26 cellular contexts compared by ENCODE assay signal in the genomic region with DNA sequence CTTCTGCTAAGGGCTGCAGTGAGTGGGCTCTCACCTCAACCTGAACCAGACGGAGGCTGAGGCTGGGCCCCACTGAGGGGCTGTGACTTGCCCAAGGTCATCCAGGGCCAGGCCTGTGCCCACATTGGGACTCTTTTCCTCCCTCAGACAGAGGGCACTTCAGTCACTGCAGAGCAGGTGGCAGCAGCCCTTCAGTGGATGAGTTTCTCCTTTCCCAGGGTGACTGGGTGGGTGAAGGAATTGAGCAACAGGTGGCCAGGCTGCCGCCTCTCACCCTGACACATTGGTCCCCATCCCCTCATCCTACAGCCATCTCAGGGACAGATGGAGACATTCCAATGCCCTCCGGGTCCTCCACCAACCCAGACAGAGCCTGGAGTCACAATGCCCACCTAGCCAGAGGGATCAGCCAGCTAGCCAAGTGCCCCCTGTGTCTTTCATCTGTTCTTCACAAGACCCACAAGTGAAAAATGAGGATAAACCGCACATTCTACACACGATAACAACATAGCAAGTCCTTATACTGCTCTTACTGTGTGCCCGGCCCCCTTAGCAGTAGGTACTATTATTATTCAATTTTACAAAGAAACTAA. TPM values are rescaled to one million over a fixed set of nuclear protein-coding genes. Genes with fewer than 3 reads are reported as not detected.
DNase-seq lines count a peak whose midpoint lies in the region; ATAC-seq and TF ChIP-seq lines count a peak whose summit lies in the region.
"Had no signal": no experiment of that assay in that cellular context is flagged by ENCODE, and none has a peak within 500 bp of the region (broad histone marks: within the 10 kb centered on the region; RNA-seq: fewer than 3 reads in every experiment).

No MANE protein-coding gene starts in this region.

- no peaks in the 10 kb centered on the region; the same call in 1 of the 2 replicates for H3K4me1 ChIP-seq in HEK293 (ENCODE audit: control insufficient read depth, insufficient read depth, low read length)
- H3K4me1 ChIP-seq in spleen = peaks cover 0 to 37% (median 23%) of the 10 kb centered on the region in 6 donors
- H3K4me1 ChIP-seq in OCI-LY7 (ENCODE audit: insufficient read depth, low read length, poor library complexity, severe bottlenecking) = no peaks in the 10 kb centered on the region

- H3K36me3 ChIP-seq in HEK293 (ENCODE audit: control insufficient read depth in 2 of 2, insufficient read depth in 1 of 2, low read length in 2 of 2) (no peaks in the 10 kb centered on the region), spleen (no peaks in the 10 kb centered on the region), OCI-LY7 (ENCODE audit: insufficient read depth, low read length) (no peaks in the 10 kb centered on the region)
- H3K36me3 ChIP-seq: BLaER1 treated with 17β-estradiol and CSF1 and Interleukin-3, amounts not matched to agents 10 nM and 100 nM; upper lobe of left lung had no signal

- no peaks in the 10 kb centered on the region for H3K9me2 ChIP-seq in OCI-LY7 (ENCODE audit: insufficient read depth, low read length)

- BruUV-seq in OCI-LY7 (replicated peaks; lab: Mats Ljungman, UMichigan) = no TSS peak

- H3K36me3 Mint-ChIP-seq in glutamatergic neuron (ENCODE audit: unreplicated experiment) = no peaks in the 10 kb centered on the region

- POLR2A ChIA-PET in HEK293 (lab: Yijun Ruan, JAX) = no interaction called here
- POLR2A ChIA-PET in OCI-LY7 (lab: Charles Lee) = no interaction called here

- H3K4me2 ChIP-seq in OCI-LY7 (ENCODE audit: low read length) = no peak overlapping the region

- no peak for ATAC-seq in GM18519 (IDR thresholded peaks at IDR 0.05; ENCODE audit: low FRiP score, unreplicated experiment)
- ATAC-seq: left colon, SK-N-SH treated with all-trans-retinoic acid at 6 μM for 48 hours had no signal

- DNase-seq in NCI-H524 (lab: John Stamatoyannopoulos, UW) = peak; percentile 54 to 61
- no peak for DNase-seq in NCI-H524 treated with DMSO at 0.1 percent for 48 hours (lab: John Stamatoyannopoulos, UW)
- DNase-seq in glutamatergic neuron = no peak
- peak; percentile 54 for DNase-seq in spleen
- no peak for DNase-seq in OCI-LY7 (ENCODE audit: low spot score)
- no peak for DNase-seq in activated CD4-positive, alpha-beta T cell treated with anti-CD3 and anti-CD28 coated beads, Interleukin-2, amount 50 U/mL, for 48 hours
- DNase-seq: ACHN; activated CD4-positive, alpha-beta T cell treated with anti-CD3 and anti-CD28 coated beads, Interleukin-2, amount 10 ng/mL, durations not matched to agents 7 days and 5 days; cerebellar nuclear complex; KG1; NCI-H1436 treated with DMSO at 0.1 percent for 48 hours; NCI-H2171; nucleus accumbens; stimulated activated CD4-positive, alpha-beta T cell treated with anti-CD3 and anti-CD28 coated beads, Interleukin-2, amount 100 ng/mL, for 24 hours; upper lobe of left lung had no signal

- WGBS in spleen, 5 donors = 12 to 23% (median 20%) methylated on average over 6 of the region's 6 CpGs

- no peak overlapping the region for H2AFZ ChIP-seq in OCI-LY7 (ENCODE audit: low read length)

- no peaks in the 10 kb centered on the region for H3K9me3 ChIP-seq in HEK293 (ENCODE audit: control insufficient read depth, insufficient read depth, low read depth, low read length)
- peaks cover 0 to 18% (median 0%) of the 10 kb centered on the region in 8 donors for H3K9me3 ChIP-seq in spleen
- H3K9me3 ChIP-seq in OCI-LY7 (ENCODE audit: low read length) = no peaks in the 10 kb centered on the region
- H3K9me3 ChIP-seq: upper lobe of left lung had no signal

- H4K20me1 ChIP-seq in OCI-LY7 (ENCODE audit: insufficient read depth, low read length) = no peaks in the 10 kb centered on the region

- peaks cover 33% of the 10 kb centered on the region for H3K27me3 Mint-ChIP-seq in glutamatergic neuron (ENCODE audit: unreplicated experiment)

- peaks cover 0 to 98% (median 62%) of the 10 kb centered on the region in 7 donors for H3K27me3 ChIP-seq in spleen (replicated peaks in 1 of 7)

- peaks cover 15% of the 10 kb centered on the region for H3K4me1 Mint-ChIP-seq in glutamatergic neuron (ENCODE audit: low read depth, unreplicated experiment)

- no peaks in the 10 kb centered on the region for H3K79me2 ChIP-seq in OCI-LY7 (ENCODE audit: insufficient read depth, low read depth, low read length)

- intact Hi-C loops in spleen (cut with DNase I; ENCODE audit: low total_unique reads) = no loop called here
- intact Hi-C loops in OCI-LY7 (cut with micrococcal nuclease; ENCODE audit: unreplicated experiment) = no loop called here

- CTCF ChIA-PET in HEK293 (lab: Yijun Ruan, JAX) (interaction anchor here (1.3 to 3.2 kb wide), 2 partner anchors 13 to 15 kb away, joined by 3 to 10 read pairs; no protein-coding TSS in a partner anchor), OCI-LY7 (lab: Charles Lee; ENCODE audit: unreplicated experiment) (no interaction called here)

- H3K27ac Mint-ChIP-seq in glutamatergic neuron (ENCODE audit: unreplicated experiment) = no peak overlapping the region
- H3K27ac Mint-ChIP-seq: activated CD4-positive, alpha-beta T cell treated with anti-CD3 and anti-CD28 coated beads, Interleukin-2, amount 10 ng/mL, durations not matched to agents 7 days and 5 days had no signal

- TF ChIP-seq POLR2A in spleen (IDR thresholded peaks at IDR 0.05) = no peak

- H3K27ac ChIP-seq in HEK293 (ENCODE audit: extremely low read depth, low read depth, low read length) (no peak overlapping the region), spleen (no peak overlapping the region), OCI-LY7 (ENCODE audit: low read depth, low read length, poor library complexity, severe bottlenecking) (no peak overlapping the region)
- H3K27ac ChIP-seq: BLaER1 treated with 17β-estradiol and CSF1 and Interleukin-3, amounts not matched to agents 10 nM and 100 nM; RWPE1; skin epidermis; upper lobe of left lung had no signal

- H3K4me3 ChIP-seq in HEK293 (ENCODE audit: low read depth, low read length) (no peak overlapping the region), spleen (no peak overlapping the region), OCI-LY7 (ENCODE audit: low read depth, low read length, poor library complexity, severe bottlenecking) (no peak overlapping the region)
- H3K4me3 ChIP-seq: BLaER1 treated with 17β-estradiol and CSF1 and Interleukin-3, amounts not matched to agents 10 nM and 100 nM; skin epidermis; upper lobe of left lung had no signal

- TF ChIP-seq CTCF in HEK293 (tag by site-specific recombination; IDR thresholded peaks at IDR 0.05) (no peak), glutamatergic neuron (IDR thresholded peaks at IDR 0.05; ENCODE audit: partially characterized antibody, unreplicated experiment) (no peak), spleen (IDR thresholded peaks at IDR 0.05 in 8 of 11, conservative IDR thresholded peaks at IDR 0.05 in 3 of 11) (no peak), OCI-LY7 (conservative IDR thresholded peaks at IDR 0.05; ENCODE audit: low read length) (no peak)

- H3K4me3 Mint-ChIP-seq in glutamatergic neuron (ENCODE audit: unreplicated experiment) = peak overlapping the region; percentile 80
- H3K4me3 Mint-ChIP-seq: activated CD4-positive, alpha-beta T cell treated with anti-CD3 and anti-CD28 coated beads, Interleukin-2, amount 10 ng/mL, durations not matched to agents 7 days and 5 days had no signal

- peaks cover 17% of the 10 kb centered on the region for H3K9me3 Mint-ChIP-seq in glutamatergic neuron (ENCODE audit: unreplicated experiment)

TF ChIP-seq in HEK293, 187 proteins besides CTCF, POLR2A, EP300 and RAD21:
- TF ChIP-seq SCRT2 (tag by site-specific recombination; IDR thresholded peaks at IDR 0.05) (peak; percentile 94), SCRT1 (tag by site-specific recombination; IDR thresholded peaks at IDR 0.05; ENCODE audit: borderline replicate concordance) (peak; percentile 81; the same call in 1 of the 2 replicates)
- TF ChIP-seq, protein P1, sequence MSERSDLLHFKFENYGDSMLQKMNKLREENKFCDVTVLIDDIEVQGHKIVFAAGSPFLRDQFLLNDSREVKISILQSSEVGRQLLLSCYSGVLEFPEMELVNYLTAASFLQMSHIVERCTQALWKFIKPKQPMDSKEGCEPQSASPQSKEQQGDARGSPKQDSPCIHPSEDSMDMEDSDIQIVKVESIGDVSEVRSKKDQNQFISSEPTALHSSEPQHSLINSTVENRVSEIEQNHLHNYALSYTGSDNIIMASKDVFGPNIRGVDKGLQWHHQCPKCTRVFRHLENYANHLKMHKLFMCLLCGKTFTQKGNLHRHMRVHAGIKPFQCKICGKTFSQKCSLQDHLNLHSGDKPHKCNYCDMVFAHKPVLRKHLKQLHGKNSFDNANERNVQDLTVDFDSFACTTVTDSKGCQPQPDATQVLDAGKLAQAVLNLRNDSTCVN (tag by site-specific recombination; optimal IDR thresholded peaks at IDR 0.05) = no peak

RNA-seq across cellular contexts. Expression of a gene that starts 1.8 kb away (rescaled TPM):
- total RNA-seq in glutamatergic neuron (ENCODE audit: unreplicated experiment) = 21.5 TPM
- total RNA-seq in spleen = not detected
- not detected for polyA plus RNA-seq in spleen
- total RNA-seq in OCI-LY7 (2014; rRNA removed; shearing (Covaris generic)) = not detected in 2 replicates
- total RNA-seq in OCI-LY7 (2022) = not detected in 2 replicates
- total RNA-seq: activated CD4-positive, alpha-beta T cell treated with anti-CD3 and anti-CD28 coated beads, Interleukin-2, amount 10 ng/mL, durations not matched to agents 7 days and 5 days; Caco-2; epithelial cell of proximal tubule; subcutaneous adipose tissue; T-helper 2 cell treated with Interferon-gamma antibody and Interleukin-4, amounts not matched to agents 100 ng/mL and 5 ng/mL, for 36 hours; upper lobe of left lung had no signal

RNA-seq across cellular contexts. Expression of a gene that starts 5.6 kb away (rescaled TPM):
- total RNA-seq in glutamatergic neuron (ENCODE audit: unreplicated experiment) = 15.4 TPM
- not detected for total RNA-seq in spleen
- not detected for polyA plus RNA-seq in spleen
- not detected in 2 replicates for total RNA-seq in OCI-LY7 (2014; rRNA removed; shearing (Covaris generic))
- total RNA-seq in OCI-LY7 (2022) = not detected in 2 replicates
- total RNA-seq: activated CD4-positive, alpha-beta T cell treated with anti-CD3 and anti-CD28 coated beads, Interleukin-2, amount 10 ng/mL, durations not matched to agents 7 days and 5 days; epithelial cell of proximal tubule; subcutaneous adipose tissue; upper lobe of left lung had no signal

Comparison
In these comparisons a context has a peak if more than half of its experiments do, and no peak if none do; other contexts are left out.
1. DNase-seq: peak in NCI-H524 (2 of 2) and spleen (single experiment); none in NCI-H524 treated with DMSO at 0.1 percent for 48 hours (single experiment), glutamatergic neuron (single experiment), OCI-LY7 (single experiment) and activated CD4-positive, alpha-beta T cell treated with anti-CD3 and anti-CD28 coated beads, Interleukin-2, amount 50 U/mL, for 48 hours (0 of 2).
2. RNA of a gene that starts 1.8 kb away (total RNA-seq): 21.5 TPM in glutamatergic neuron (single experiment); not detected in spleen and not detected in OCI-LY7; every median in the first group is over 10 times any median in the second.
3. RNA of a gene that starts 5.6 kb away (total RNA-seq): 15.4 TPM in glutamatergic neuron (single experiment); not detected in spleen and not detected in OCI-LY7; every median in the first group is over 10 times any median in the second.